ENCODE assay signal across 1 cellular context in the genomic region with DNA sequence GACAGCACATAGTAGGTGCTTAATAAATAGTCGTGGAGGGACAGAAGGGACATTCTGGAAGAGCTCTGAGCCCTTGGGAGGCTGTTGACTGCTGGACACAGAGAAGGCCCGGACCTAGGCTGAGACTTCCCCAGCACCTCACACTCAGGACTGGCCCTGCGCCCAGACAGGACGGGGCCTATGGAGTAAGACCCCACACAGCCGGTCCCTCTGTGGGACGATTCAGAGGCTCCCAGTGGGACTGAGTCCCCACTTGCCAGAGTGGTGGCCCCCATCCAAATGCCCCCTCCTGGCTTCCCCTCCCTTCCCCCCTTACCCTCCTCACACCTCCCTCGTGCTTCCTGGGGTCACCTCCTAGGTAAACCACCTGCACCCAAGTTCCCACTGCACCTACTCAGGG.
TF ChIP-seq lines count a peak whose summit lies in the region.

No MANE protein-coding gene starts in this region.

TF ChIP-seq in K562, 482 proteins besides CTCF, POLR2A, EP300 and RAD21:
- peak; percentile 50; the same call in 1 of the 2 replicates for TF ChIP-seq ZKSCAN1 (IDR thresholded peaks at IDR 0.05; ENCODE audit: low read depth, low read length)
- TF ChIP-seq, protein P1, sequence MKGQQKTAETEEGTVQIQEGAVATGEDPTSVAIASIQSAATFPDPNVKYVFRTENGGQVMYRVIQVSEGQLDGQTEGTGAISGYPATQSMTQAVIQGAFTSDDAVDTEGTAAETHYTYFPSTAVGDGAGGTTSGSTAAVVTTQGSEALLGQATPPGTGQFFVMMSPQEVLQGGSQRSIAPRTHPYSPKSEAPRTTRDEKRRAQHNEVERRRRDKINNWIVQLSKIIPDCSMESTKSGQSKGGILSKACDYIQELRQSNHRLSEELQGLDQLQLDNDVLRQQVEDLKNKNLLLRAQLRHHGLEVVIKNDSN (CRISPR knock-in tag; IDR thresholded peaks at IDR 0.05) = no peak
